22 cellular contexts compared by ENCODE assay signal in the genomic region with DNA sequence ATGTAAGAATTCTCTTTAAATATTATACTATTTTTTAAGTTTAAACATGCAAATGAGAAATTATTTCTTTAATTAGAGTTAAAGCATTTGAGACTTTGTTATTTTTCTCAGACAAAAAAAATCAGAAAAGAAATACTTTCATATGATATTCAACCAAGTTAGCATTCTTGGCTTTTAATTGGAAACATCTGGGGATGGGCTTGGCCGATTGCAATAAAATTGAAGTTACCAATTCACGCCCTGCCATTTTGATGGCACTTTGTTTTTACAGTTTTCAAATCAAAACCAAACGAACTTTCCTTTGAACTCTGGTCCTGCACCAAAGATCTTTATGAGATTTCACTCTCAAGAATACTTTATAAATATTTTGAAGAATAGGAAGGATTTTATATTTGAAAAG.
"Had no signal": no experiment of that assay in that cellular context is flagged by ENCODE, and none has a peak within 500 bp of the region (broad histone marks: within the 10 kb centered on the region; RNA-seq: fewer than 3 reads in every experiment).

No MANE protein-coding gene starts in this region.

- H3K9me3 Mint-ChIP-seq: activated naive CD8-positive, alpha-beta T cell treated with anti-CD3 and anti-CD28 coated beads for 36 hours; dendritic cell treated with granulocyte-macrophage colony-stimulating factor and Interleukin-4, amounts not matched to agents 40 ng/mL and 50 ng/mL, for 4 days; memory B cell; nephron; stimulated activated naive B cell treated with anti-CD40 and anti-IgM and Interleukin-4, amounts not matched to agents 10 μg/mL and 1 μg/mL and 100 μg/mL, for 72 hours had no signal

- H3K27ac Mint-ChIP-seq: activated naive CD8-positive, alpha-beta T cell treated with anti-CD3 and anti-CD28 coated beads for 36 hours; dendritic cell treated with granulocyte-macrophage colony-stimulating factor and Interleukin-4, amounts not matched to agents 40 ng/mL and 50 ng/mL, for 4 days; memory B cell; stimulated activated naive B cell treated with anti-CD40 and anti-IgM and Interleukin-4, amounts not matched to agents 10 μg/mL and 1 μg/mL and 100 μg/mL, for 72 hours had no signal

- DNase-seq: activated CD4-positive, alpha-beta T cell treated with anti-CD3 and anti-CD28 coated beads for 1 hour; activated CD4-positive, alpha-beta T cell treated with anti-CD3 and anti-CD28 coated beads, Interleukin-2, amount 50 U/mL, for 1 hour; activated naive CD4-positive, alpha-beta T cell treated with Interleukin-2 at 50 U/mL for 16 hours; activated naive CD8-positive, alpha-beta T cell treated with anti-CD3 and anti-CD28 coated beads for 36 hours; activated T-cell treated with anti-CD3 and anti-CD28 coated beads, Interleukin-2, amount 50 U/mL, for 1 hour; amygdala; effector CD4-positive, alpha-beta T cell; foreskin melanocyte; hypothalamus; islet precursor cell; left cardiac atrium; small intestine; stimulated activated CD4-positive, alpha-beta T cell treated with anti-CD3 and anti-CD28 coated beads, Interleukin-15, amount 100 ng/mL, for 24 hours; stimulated activated CD8-positive, alpha-beta memory T cell treated with anti-CD3 and anti-CD28 coated beads, Interleukin-4, amount 100 ng/mL, for 48 hours; stimulated activated naive B cell treated with anti-CD40 and anti-IgM and Interleukin-4, amounts not matched to agents 10 μg/mL and 1 μg/mL and 100 μg/mL, for 72 hours; T-helper 9 cell; testis; trophoblast cell; uterus had no signal

- H3K4me3 Mint-ChIP-seq: activated naive CD8-positive, alpha-beta T cell treated with anti-CD3 and anti-CD28 coated beads for 36 hours; dendritic cell treated with granulocyte-macrophage colony-stimulating factor and Interleukin-4, amounts not matched to agents 40 ng/mL and 50 ng/mL, for 4 days; memory B cell; nephron; stimulated activated naive B cell treated with anti-CD40 and anti-IgM and Interleukin-4, amounts not matched to agents 10 μg/mL and 1 μg/mL and 100 μg/mL, for 72 hours had no signal

- H3K4me1 Mint-ChIP-seq: activated naive CD8-positive, alpha-beta T cell treated with anti-CD3 and anti-CD28 coated beads for 36 hours had no signal

- ATAC-seq: left cardiac atrium; stimulated activated naive B cell treated with anti-CD40 and anti-IgM and Interleukin-4, amounts not matched to agents 10 μg/mL and 1 μg/mL and 100 μg/mL, for 72 hours had no signal

- H3K4me3 ChIP-seq: testis, uterus had no signal

- FAIRE-seq: small intestine had no signal

- H3K27me3 Mint-ChIP-seq: activated naive CD8-positive, alpha-beta T cell treated with anti-CD3 and anti-CD28 coated beads for 36 hours; dendritic cell treated with granulocyte-macrophage colony-stimulating factor and Interleukin-4, amounts not matched to agents 40 ng/mL and 50 ng/mL, for 4 days; memory B cell; stimulated activated naive B cell treated with anti-CD40 and anti-IgM and Interleukin-4, amounts not matched to agents 10 μg/mL and 1 μg/mL and 100 μg/mL, for 72 hours had no signal
